Comparison of ENCODE assay signal across 11 cellular contexts in genomic region chr1:16013908-16014258, GRCh38. TPM values are rescaled to one million over a fixed set of nuclear protein-coding genes. Genes with fewer than 3 reads are reported as not detected.
DNase-seq lines count a peak whose midpoint lies in the region; ATAC-seq and TF ChIP-seq lines count a peak whose summit lies in the region.
"Had no signal": no experiment of that assay in that cellular context is flagged by ENCODE, and none has a peak within 500 bp of the region (broad histone marks: within the 10 kb centered on the region; RNA-seq: fewer than 3 reads in every experiment).

No MANE protein-coding gene starts in this region.

- H3K4me1 Mint-ChIP-seq in HFFc6 (ENCODE audit: low read depth) (peaks cover 42% of the 10 kb centered on the region), brain (peaks cover 45% of the 10 kb centered on the region)
- H3K4me1 Mint-ChIP-seq in naive thymus-derived CD8-positive, alpha-beta T cell, result peaks cover 0 to 14% (median 6%) of the 10 kb centered on the region in 4 donors

- H3K27ac Mint-ChIP-seq in HFFc6, result peak overlapping the region; percentile 76; the same call in 1 of the 2 replicates
- H3K27ac Mint-ChIP-seq in brain, result peak overlapping the region in 3 of 5 experiments; percentile 81 to 90 (median 85)
- H3K27ac Mint-ChIP-seq in naive thymus-derived CD8-positive, alpha-beta T cell, result peak overlapping the region in 2 of 10 donors; percentile 28 to 72

- POLR2A ChIA-PET in naive thymus-derived CD8-positive, alpha-beta T cell (lab: Charles Lee), result no interaction called here

- TF ChIP-seq CTCF in HFFc6 (IDR thresholded peaks at IDR 0.05) (no peak), brain (conservative IDR thresholded peaks at IDR 0.05) (no peak), stomach (IDR thresholded peaks at IDR 0.05) (no peak)

- no peak for TF ChIP-seq POLR2A in stomach (IDR thresholded peaks at IDR 0.05)

- H3K27me3 Mint-ChIP-seq in HFFc6 (ENCODE audit: insufficient read depth), result peaks cover 5% of the 10 kb centered on the region
- no peaks in the 10 kb centered on the region for H3K27me3 Mint-ChIP-seq in brain
- peaks cover 0 to 8% (median 0%) of the 10 kb centered on the region in 5 donors for H3K27me3 Mint-ChIP-seq in naive thymus-derived CD8-positive, alpha-beta T cell

- H3K4me3 ChIP-seq in mesodermal cell (ENCODE audit: extremely low read depth, insufficient read depth, low read length, poor library complexity, severe bottlenecking), result no peak overlapping the region
- peak overlapping the region in 1 of 4 donors; percentile 40 for H3K4me3 ChIP-seq in stomach

- no CpG with 5 or more reads among the region's 4 CpGs for WGBS in mesodermal cell (ENCODE audit: insufficient coverage in 2 of 2), 2 experiments
- 44 to 57% (median 45%) methylated on average over 4 of the region's 4 CpGs for WGBS in stomach, 5 donors

- intact Hi-C loops in stomach (cut with DNase I; ENCODE audit: low total_unique reads), result no loop called here

- no peak for TF ChIP-seq EP300 in stomach (IDR thresholded peaks at IDR 0.05)

- no peaks in the 10 kb centered on the region for H3K27me3 ChIP-seq in stomach

- H3K9me3 Mint-ChIP-seq in HFFc6 (no peaks in the 10 kb centered on the region), brain (peaks cover 0 to 2% (median 0%) of the 10 kb centered on the region in 5 experiments)
- no peaks in the 10 kb centered on the region for H3K9me3 Mint-ChIP-seq in naive thymus-derived CD8-positive, alpha-beta T cell
- H3K9me3 Mint-ChIP-seq: activated T-helper 1 cell treated with anti-CD3 and anti-CD28 coated beads, Interleukin-12 subunit alpha, Interleukin-12 subunit beta, Interleukin-2, Interleukin-4 antibody, amounts not matched to agents 30 ng/mL and 10 ng/mL and 1 ng/mL, durations not matched to agents 14 hours and 24 hours and 36 hours had no signal

- no peak overlapping the region; the same call in 1 of the 2 replicates for H3K4me3 Mint-ChIP-seq in HFFc6
- peak overlapping the region in 1 of 5 experiments; percentile 31 for H3K4me3 Mint-ChIP-seq in brain
- peak overlapping the region in 2 of 10 donors; percentile 38 to 44 for H3K4me3 Mint-ChIP-seq in naive thymus-derived CD8-positive, alpha-beta T cell
- H3K4me3 Mint-ChIP-seq: activated T-helper 1 cell treated with anti-CD3 and anti-CD28 coated beads, Interleukin-12 subunit alpha, Interleukin-12 subunit beta, Interleukin-2, Interleukin-4 antibody, amounts not matched to agents 30 ng/mL and 10 ng/mL and 1 ng/mL, durations not matched to agents 14 hours and 24 hours and 36 hours had no signal

- H3K9me3 ChIP-seq in mesodermal cell (ENCODE audit: control insufficient read depth, low read length) (no peaks in the 10 kb centered on the region), stomach (no peaks in the 10 kb centered on the region)

- no peaks in the 10 kb centered on the region for H3K36me3 ChIP-seq in mesodermal cell (ENCODE audit: control insufficient read depth, insufficient read depth, low read length)
- no peaks in the 10 kb centered on the region for H3K36me3 ChIP-seq in stomach

- H3K27ac ChIP-seq in mesodermal cell (ENCODE audit: low read depth, low read length, severe bottlenecking), result peak overlapping the region; percentile 95
- H3K27ac ChIP-seq in stomach, result peak overlapping the region; percentile 71 to 91 (median 82)

- H3K36me3 Mint-ChIP-seq in HFFc6 (ENCODE audit: low read depth), result no peaks in the 10 kb centered on the region
- no peaks in the 10 kb centered on the region for H3K36me3 Mint-ChIP-seq in brain
- H3K36me3 Mint-ChIP-seq in naive thymus-derived CD8-positive, alpha-beta T cell, result no peaks in the 10 kb centered on the region

- H3K4me1 ChIP-seq in mesodermal cell (ENCODE audit: control insufficient read depth, insufficient read depth, low read length, poor library complexity, severe bottlenecking) (peaks cover 52% of the 10 kb centered on the region), stomach (peaks cover 51 to 69% (median 55%) of the 10 kb centered on the region in 4 donors)

- DNase-seq in HFFc6, result no peak
- no peak for DNase-seq in stomach
- no peak for DNase-seq in COR-L47 (lab: John Stamatoyannopoulos, UW)
- no peak for DNase-seq in naive thymus-derived CD8-positive, alpha-beta T cell
- DNase-seq: MM.1S, NCI-H524 treated with DMSO at 0.1 percent for 48 hours had no signal

- ATAC-seq in GM21619 (IDR thresholded peaks at IDR 0.05; ENCODE audit: unreplicated experiment) (no peak), HG03139 (IDR thresholded peaks at IDR 0.05; ENCODE audit: unreplicated experiment) (no peak)
- ATAC-seq in naive thymus-derived CD8-positive, alpha-beta T cell, result no peak

RNA-seq across cellular contexts. Expression of gene HSPB7, which starts 4.0 kb away (rescaled TPM):
- 10 to 100 TPM; 15.5 to 40.6 (median 33.0) TPM for total RNA-seq in HFFc6 (2021; fragmentation: NEBNext Ultra II Directional; extraction: Animal tissue kit (Norgen Biotek cat#: 25700))
- 1.5 TPM for polyA plus RNA-seq in brain (ENCODE audit: insufficient read depth, low read depth, low replicate concordance)
- 2.9 TPM for polyA plus RNA-seq in mesodermal cell (2013, experiment 1 of 2)
- 3.7 TPM for polyA plus RNA-seq in mesodermal cell (2013, experiment 2 of 2)
- total RNA-seq in stomach, result 10 to 100 TPM in 4 of 5 donors, 1 to 10 TPM in 1; 9.9 to 83.5 (median 32.1) TPM
- polyA plus RNA-seq in stomach, result 10 to 100 TPM; 11.8 to 32.0 (median 14.2) TPM
- total RNA-seq in naive thymus-derived CD8-positive, alpha-beta T cell, result not detected
- polyA plus RNA-seq in naive thymus-derived CD8-positive, alpha-beta T cell, result not detected
- total RNA-seq: activated T-helper 1 cell treated with anti-CD3 and anti-CD28 coated beads, Interleukin-12 subunit alpha, Interleukin-12 subunit beta, Interleukin-2, Interleukin-4 antibody, amounts not matched to agents 30 ng/mL and 10 ng/mL and 1 ng/mL, durations not matched to agents 14 hours and 24 hours and 36 hours had no signal

RNA-seq across cellular contexts. Expression of gene CLCNKA, which starts 8.0 kb away (rescaled TPM):
- not detected for total RNA-seq in HFFc6 (2021; fragmentation: NEBNext Ultra II Directional; extraction: Animal tissue kit (Norgen Biotek cat#: 25700))
- polyA plus RNA-seq in brain (ENCODE audit: insufficient read depth, low read depth, low replicate concordance) (0.17 TPM), stomach (1 to 10 TPM; 2.7 to 6.0 (median 3.9) TPM)
- 0.85 TPM for polyA plus RNA-seq in mesodermal cell (2013, experiment 1 of 2)
- 0.46 TPM for polyA plus RNA-seq in mesodermal cell (2013, experiment 2 of 2)
- 10 to 100 TPM in 1 of 5 donors, 1 to 10 TPM in 1, under 1 TPM in 1, not detected in 2; 0.55 to 16.1 (median 5.1) TPM for total RNA-seq in stomach
- total RNA-seq in naive thymus-derived CD8-positive, alpha-beta T cell, result not detected
- not detected for polyA plus RNA-seq in naive thymus-derived CD8-positive, alpha-beta T cell
- total RNA-seq: activated T-helper 1 cell treated with anti-CD3 and anti-CD28 coated beads, Interleukin-12 subunit alpha, Interleukin-12 subunit beta, Interleukin-2, Interleukin-4 antibody, amounts not matched to agents 30 ng/mL and 10 ng/mL and 1 ng/mL, durations not matched to agents 14 hours and 24 hours and 36 hours had no signal

RNA-seq across cellular contexts. Expression of gene SRARP, which starts 9.8 kb away (rescaled TPM):
- total RNA-seq in HFFc6 (2021; fragmentation: NEBNext Ultra II Directional; extraction: Animal tissue kit (Norgen Biotek cat#: 25700)), result not detected
- 5.6 TPM for polyA plus RNA-seq in brain (ENCODE audit: insufficient read depth, low read depth, low replicate concordance)
- 0.44 TPM for polyA plus RNA-seq in mesodermal cell (2013, experiment 1 of 2)
- polyA plus RNA-seq in mesodermal cell (2013, experiment 2 of 2), result 0.61 TPM
- not detected for total RNA-seq in stomach
- polyA plus RNA-seq in stomach, result under 1 TPM in 1 of 3 donors, not detected in 2; 0.75 TPM
- not detected for total RNA-seq in naive thymus-derived CD8-positive, alpha-beta T cell
- polyA plus RNA-seq in naive thymus-derived CD8-positive, alpha-beta T cell, result not detected
- total RNA-seq: activated T-helper 1 cell treated with anti-CD3 and anti-CD28 coated beads, Interleukin-12 subunit alpha, Interleukin-12 subunit beta, Interleukin-2, Interleukin-4 antibody, amounts not matched to agents 30 ng/mL and 10 ng/mL and 1 ng/mL, durations not matched to agents 14 hours and 24 hours and 36 hours had no signal

RNA-seq across cellular contexts. Expression of gene CLCNKB, which starts 29.7 kb away (rescaled TPM):
- under 1 TPM in 2 of 6 experiments, not detected in 4; 0.10 to 0.14 TPM for total RNA-seq in HFFc6 (2021; fragmentation: NEBNext Ultra II Directional; extraction: Animal tissue kit (Norgen Biotek cat#: 25700))
- polyA plus RNA-seq in brain (ENCODE audit: insufficient read depth, low read depth, low replicate concordance), result 0.44 TPM
- polyA plus RNA-seq in mesodermal cell (2013, experiment 1 of 2), result 1.8 TPM
- polyA plus RNA-seq in mesodermal cell (2013, experiment 2 of 2), result 2.5 TPM
- total RNA-seq in stomach, result under 1 TPM in 1 of 5 donors, not detected in 4; 0.92 TPM
- polyA plus RNA-seq in stomach, result under 1 TPM; 0.19 to 0.60 (median 0.31) TPM
- not detected for total RNA-seq in naive thymus-derived CD8-positive, alpha-beta T cell
- polyA plus RNA-seq in naive thymus-derived CD8-positive, alpha-beta T cell, result not detected
- total RNA-seq: activated T-helper 1 cell treated with anti-CD3 and anti-CD28 coated beads, Interleukin-12 subunit alpha, Interleukin-12 subunit beta, Interleukin-2, Interleukin-4 antibody, amounts not matched to agents 30 ng/mL and 10 ng/mL and 1 ng/mL, durations not matched to agents 14 hours and 24 hours and 36 hours had no signal

RNA-seq across cellular contexts. Expression of gene ZBTB17, which starts 38.0 kb away (rescaled TPM):
- 10 to 100 TPM; 22.5 to 25.4 (median 24.1) TPM for total RNA-seq in HFFc6 (2021; fragmentation: NEBNext Ultra II Directional; extraction: Animal tissue kit (Norgen Biotek cat#: 25700))
- polyA plus RNA-seq in brain (ENCODE audit: insufficient read depth, low read depth, low replicate concordance) (32.7 TPM), stomach (10 to 100 TPM; 40.7 to 46.3 (median 44.2) TPM)
- polyA plus RNA-seq in mesodermal cell (2013, experiment 1 of 2), result 27.9 TPM
- 21.7 TPM for polyA plus RNA-seq in mesodermal cell (2013, experiment 2 of 2)
- 100 to 1,000 TPM in 1 of 5 donors, 10 to 100 TPM in 4; 13.0 to 136 (median 65.9) TPM for total RNA-seq in stomach
- total RNA-seq in naive thymus-derived CD8-positive, alpha-beta T cell, result 10 to 100 TPM; 49.3 to 58.1 TPM
- 10 to 100 TPM; 10.2 to 23.3 (median 11.1) TPM for polyA plus RNA-seq in naive thymus-derived CD8-positive, alpha-beta T cell

Comparison
In these comparisons a context has a peak if more than half of its experiments do, and no peak if none do; other contexts are left out.
1. RNA of gene HSPB7, which starts 4.0 kb away (total RNA-seq): 15.5 to 40.6 TPM in HFFc6 and 9.9 to 83.5 TPM in stomach; not detected in naive thymus-derived CD8-positive, alpha-beta T cell; every median in the first group is over 10 times any median in the second.